Comparison of ENCODE assay signal across 8 cellular contexts in genomic region chr2:85504434-85505261, GRCh38. TPM values are rescaled to one million over a fixed set of nuclear protein-coding genes. Genes with fewer than 3 reads are reported as not detected.
DNase-seq lines count a peak whose midpoint lies in the region; TF ChIP-seq lines count a peak whose summit lies in the region.

No MANE protein-coding gene starts in this region.

- H3K4me1 ChIP-seq in ACC112 (ENCODE audit: control insufficient read depth, insufficient read depth, low read length, unreplicated experiment), result peaks cover 45% of the 10 kb centered on the region

- DNase-seq in MG63, result peak; percentile 99
- DNase-seq in WERI-Rb-1, result peak; percentile 85
- DNase-seq in islet precursor cell, result peak; percentile 71
- DNase-seq in KG1 (lab: John Stamatoyannopoulos, UW), result no peak
- no peak for DNase-seq in central memory CD4-positive, alpha-beta T cell
- DNase-seq in effector CD4-positive, alpha-beta T cell, result no peak
- no peak for DNase-seq in activated T-cell treated with anti-CD3 and anti-CD28 coated beads, Interleukin-2, amount 50 U/mL, for 48 hours

- peak overlapping the region; percentile 68 for H3K27ac ChIP-seq in ACC112 (ENCODE audit: low read depth, low read length)
- H3K27ac ChIP-seq in WERI-Rb-1, result peak overlapping the region; percentile 86

- TF ChIP-seq CTCF in WERI-Rb-1 (IDR thresholded peaks at IDR 0.05; ENCODE audit: low read depth, low read length), result no peak

- no peak overlapping the region for H2AFZ ChIP-seq in ACC112 (ENCODE audit: low read length, unreplicated experiment)

- no peaks in the 10 kb centered on the region for H3K9me3 ChIP-seq in MG63
- no peaks in the 10 kb centered on the region for H3K9me3 ChIP-seq in WERI-Rb-1 (ENCODE audit: severe bottlenecking)

- H3K79me2 ChIP-seq in ACC112 (ENCODE audit: control insufficient read depth, insufficient read depth, low read length, unreplicated experiment), result no peaks in the 10 kb centered on the region

- H3K27me3 ChIP-seq in ACC112 (ENCODE audit: insufficient read depth, low read length) (no peaks in the 10 kb centered on the region), MG63 (no peaks in the 10 kb centered on the region), WERI-Rb-1 (ENCODE audit: insufficient read depth, low read depth, severe bottlenecking) (no peaks in the 10 kb centered on the region)

- H3K4me3 ChIP-seq in ACC112 (ENCODE audit: low read depth, low read length), result no peak overlapping the region
- H3K4me3 ChIP-seq in MG63, result no peak overlapping the region
- no peak overlapping the region for H3K4me3 ChIP-seq in WERI-Rb-1 (ENCODE audit: low read depth, low read length)

- H3K36me3 ChIP-seq in ACC112 (ENCODE audit: insufficient read depth, low read length), result no peaks in the 10 kb centered on the region
- H3K36me3 ChIP-seq in MG63, result no peaks in the 10 kb centered on the region
- no peaks in the 10 kb centered on the region for H3K36me3 ChIP-seq in WERI-Rb-1

RNA-seq across cellular contexts. Expression of gene MAT2A, which starts 34.3 kb away (rescaled TPM):
- total RNA-seq in MG63 (2014; rRNA removed; shearing (Covaris generic); ENCODE audit: low replicate concordance), result 116 and 137 TPM in 2 replicates

RNA-seq across cellular contexts. Expression of gene GGCX, which starts 56.6 kb away (rescaled TPM):
- 28.9 and 45.6 TPM in 2 replicates for total RNA-seq in MG63 (2014; rRNA removed; shearing (Covaris generic); ENCODE audit: low replicate concordance)

Comparison
In these comparisons a context has a peak if more than half of its experiments do, and no peak if none do; other contexts are left out.
1. DNase-seq: peak in MG63 (single experiment), WERI-Rb-1 (single experiment) and islet precursor cell (single experiment); none in KG1 (single experiment), central memory CD4-positive, alpha-beta T cell (single experiment), effector CD4-positive, alpha-beta T cell (single experiment) and activated T-cell treated with anti-CD3 and anti-CD28 coated beads, Interleukin-2, amount 50 U/mL, for 48 hours (0 of 2).